In genomic region chr19:37691881-37692504, GRCh38 we compare ENCODE assay signal across 1 cellular context.
A peak's percentile ranks its signal among the peaks of the same experiment; 100 is the strongest.
TF ChIP-seq lines count a peak whose summit lies in the region.

No MANE protein-coding gene starts in this region.

TF ChIP-seq in HepG2, 621 proteins besides CTCF, POLR2A, EP300 and RAD21 (continues in another document):
- TF ChIP-seq FOSL1 (CRISPR knock-in tag; IDR thresholded peaks at IDR 0.05; ENCODE audit: borderline replicate concordance) (no peak), ZNF530 (CRISPR knock-in tag; IDR thresholded peaks at IDR 0.05; ENCODE audit: low read depth) (no peak), ZMAT5 (CRISPR knock-in tag; IDR thresholded peaks at IDR 0.05; ENCODE audit: borderline replicate concordance, low read depth) (no peak), TIGD3 (CRISPR knock-in tag; IDR thresholded peaks at IDR 0.05; ENCODE audit: borderline replicate concordance) (no peak), SIN3A (IDR thresholded peaks at IDR 0.05; ENCODE audit: borderline replicate concordance, low read depth, low read length) (peak; percentile 79; the same call in 1 of the 2 replicates), ZBTB46 (CRISPR knock-in tag; IDR thresholded peaks at IDR 0.05; ENCODE audit: borderline replicate concordance) (no peak), ZNF335 (CRISPR knock-in tag; IDR thresholded peaks at IDR 0.05) (peak; percentile 78), PRDM10 (CRISPR knock-in tag; IDR thresholded peaks at IDR 0.05; ENCODE audit: low read depth) (peak; percentile 40), FOXO1 (CRISPR knock-in tag; IDR thresholded peaks at IDR 0.05) (peak; percentile 33; the same call in 1 of the 2 replicates), NFKB2 (CRISPR knock-in tag; IDR thresholded peaks at IDR 0.05; ENCODE audit: borderline replicate concordance) (no peak; the same call in 1 of the 2 replicates), MNT (IDR thresholded peaks at IDR 0.05) (no peak), ZNF468 (CRISPR knock-in tag; IDR thresholded peaks at IDR 0.05) (no peak), ATM (IDR thresholded peaks at IDR 0.05; ENCODE audit: borderline replicate concordance) (no peak), ZNF704 (CRISPR knock-in tag; IDR thresholded peaks at IDR 0.05; ENCODE audit: borderline replicate concordance) (no peak), SMYD3 (CRISPR knock-in tag; IDR thresholded peaks at IDR 0.05) (no peak), ZNF496 (CRISPR knock-in tag; IDR thresholded peaks at IDR 0.05; ENCODE audit: insufficient replicate concordance) (no peak), ZNF460 (CRISPR knock-in tag; IDR thresholded peaks at IDR 0.05; ENCODE audit: borderline replicate concordance) (no peak), ZNF740 (CRISPR knock-in tag; IDR thresholded peaks at IDR 0.05) (no peak), BATF2 (CRISPR knock-in tag; IDR thresholded peaks at IDR 0.05) (no peak), U2AF2 (IDR thresholded peaks at IDR 0.05; ENCODE audit: low read depth, low read length) (no peak), ZNF431 (CRISPR knock-in tag; IDR thresholded peaks at IDR 0.05; ENCODE audit: borderline replicate concordance, low read depth) (peak; percentile 39; the same call in 1 of the 2 replicates), ZNF737 (CRISPR knock-in tag; IDR thresholded peaks at IDR 0.05; ENCODE audit: borderline replicate concordance) (peak; percentile 68; the same call in 1 of the 2 replicates), MAF1 (CRISPR knock-in tag; IDR thresholded peaks at IDR 0.05; ENCODE audit: borderline replicate concordance) (no peak), ZUFSP (CRISPR knock-in tag; IDR thresholded peaks at IDR 0.05; ENCODE audit: borderline replicate concordance) (no peak), SALL2 (CRISPR knock-in tag; IDR thresholded peaks at IDR 0.05) (no peak), HMGA1 (CRISPR knock-in tag; conservative IDR thresholded peaks at IDR 0.05) (no peak), ZNF281 (CRISPR knock-in tag; IDR thresholded peaks at IDR 0.05; ENCODE audit: borderline replicate concordance) (no peak), ZNF207 (IDR thresholded peaks at IDR 0.05; ENCODE audit: borderline replicate concordance) (no peak), PCBP2 (optimal IDR thresholded peaks at IDR 0.05; ENCODE audit: low read depth, low read length, poor library complexity, severe bottlenecking) (no peak), E2F5 (CRISPR knock-in tag; conservative IDR thresholded peaks at IDR 0.05) (no peak), ZSCAN5A (CRISPR knock-in tag; IDR thresholded peaks at IDR 0.05; ENCODE audit: borderline replicate concordance) (0 out of 2 replicates have a peak, but pooled peaks have one; percentile 22), ZNF878 (CRISPR knock-in tag; IDR thresholded peaks at IDR 0.05) (0 out of 2 replicates have a peak, but pooled peaks have one; percentile 14), ZNF317 (CRISPR knock-in tag; IDR thresholded peaks at IDR 0.05) (no peak), ZNF446 (CRISPR knock-in tag; IDR thresholded peaks at IDR 0.05) (no peak), LCORL (IDR thresholded peaks at IDR 0.05) (no peak), LCORL (CRISPR knock-in tag; IDR thresholded peaks at IDR 0.05) (peak; percentile 62; the same call in 1 of the 2 replicates), JDP2 (CRISPR knock-in tag; IDR thresholded peaks at IDR 0.05; ENCODE audit: borderline replicate concordance) (no peak; the same call in 1 of the 2 replicates), SMARCE1 (IDR thresholded peaks at IDR 0.05; ENCODE audit: borderline replicate concordance) (no peak), ZNF563 (CRISPR knock-in tag; IDR thresholded peaks at IDR 0.05) (peak; percentile 78; the same call in 1 of the 2 replicates), HIVEP1 (CRISPR knock-in tag; IDR thresholded peaks at IDR 0.05) (no peak), HDAC1 (CRISPR knock-in tag; IDR thresholded peaks at IDR 0.05) (peak; percentile 88), MED8 (CRISPR knock-in tag; IDR thresholded peaks at IDR 0.05; ENCODE audit: insufficient replicate concordance) (no peak), ZNF850 (CRISPR knock-in tag; conservative IDR thresholded peaks at IDR 0.05) (no peak), RFX5 (IDR thresholded peaks at IDR 0.05; ENCODE audit: low read depth, low read length) (no peak), ATF7 (IDR thresholded peaks at IDR 0.05) (no peak), ATF7 (CRISPR knock-in tag; IDR thresholded peaks at IDR 0.05) (no peak), ZNF451 (CRISPR knock-in tag; IDR thresholded peaks at IDR 0.05) (no peak)
